In genomic region chr6:154229796-154230195, GRCh38 we compare ENCODE assay signal across 8 cellular contexts.
DNase-seq lines count a peak whose midpoint lies in the region; ATAC-seq and TF ChIP-seq lines count a peak whose summit lies in the region.

No MANE protein-coding gene starts in this region.

- peak overlapping the region; percentile 47 for H3K4me3 ChIP-seq in effector memory CD4-positive, alpha-beta T cell (ENCODE audit: insufficient read depth, low read depth, low read length, poor library complexity, severe bottlenecking)
- H3K4me3 ChIP-seq in colonic mucosa = no peak overlapping the region

- no peaks in the 10 kb centered on the region for H3K9me3 ChIP-seq in effector memory CD4-positive, alpha-beta T cell (ENCODE audit: control insufficient read depth, low read length)
- no peaks in the 10 kb centered on the region for H3K9me3 ChIP-seq in colonic mucosa

- peak overlapping the region; percentile 49 for H3K27ac ChIP-seq in effector memory CD4-positive, alpha-beta T cell (ENCODE audit: insufficient read depth, low read length, poor library complexity, severe bottlenecking)
- H3K27ac ChIP-seq in colonic mucosa = no peak overlapping the region

- no peak overlapping the region for H3K4me3 Mint-ChIP-seq in Calu3 (ENCODE audit: low read depth, unreplicated experiment)

- H3K4me1 ChIP-seq in effector memory CD4-positive, alpha-beta T cell (ENCODE audit: control insufficient read depth, insufficient read depth, low read length, poor library complexity, severe bottlenecking) = peaks cover 21% of the 10 kb centered on the region
- no peaks in the 10 kb centered on the region for H3K4me1 ChIP-seq in colonic mucosa

- TF ChIP-seq CTCF in GM10248 (IDR thresholded peaks at IDR 0.05; ENCODE audit: control extremely low read depth, extremely low read depth, low read depth, missing control alignments) = no peak
- TF ChIP-seq CTCF in colonic mucosa (IDR thresholded peaks at IDR 0.05) = no peak
- TF ChIP-seq CTCF in Calu3 (IDR thresholded peaks at IDR 0.05; ENCODE audit: unreplicated experiment) = no peak

- POLR2A ChIA-PET in GM10248 (lab: Yijun Ruan, JAX) = no interaction called here

- intact Hi-C loops in colonic mucosa (cut with DNase I) (no loop called here), Right ventricle myocardium superior (cut with DNase I) (no loop called here), Calu3 (cut with micrococcal nuclease; ENCODE audit: unreplicated experiment) (no loop called here)

- BruUV-seq in Calu3 (replicated peaks; lab: Mats Ljungman, UMichigan) = no TSS peak

- no peak overlapping the region for H3K9ac ChIP-seq in colonic mucosa (ENCODE audit: low read depth in 2 of 2, low read length in 2 of 2)

- H3K9me3 Mint-ChIP-seq in Calu3 (ENCODE audit: low read depth, unreplicated experiment) = no peaks in the 10 kb centered on the region

- H3K27me3 Mint-ChIP-seq in Calu3 (ENCODE audit: unreplicated experiment) = peaks cover 12% of the 10 kb centered on the region

- H3K27ac Mint-ChIP-seq in Calu3 (ENCODE audit: unreplicated experiment) = no peak overlapping the region

- H3K27me3 ChIP-seq in effector memory CD4-positive, alpha-beta T cell (replicated peaks; ENCODE audit: control insufficient read depth, insufficient read depth, low read length, poor library complexity, severe bottlenecking) = no peaks in the 10 kb centered on the region
- H3K27me3 ChIP-seq in colonic mucosa = no peaks in the 10 kb centered on the region

- no peaks in the 10 kb centered on the region for H3K36me3 ChIP-seq in effector memory CD4-positive, alpha-beta T cell (ENCODE audit: control insufficient read depth, insufficient read depth, low read length)
- no peaks in the 10 kb centered on the region for H3K36me3 ChIP-seq in colonic mucosa

- ATAC-seq in GM21717 (IDR thresholded peaks at IDR 0.05; ENCODE audit: unreplicated experiment) = peak; percentile 76
- ATAC-seq in Right ventricle myocardium superior (ENCODE audit: poor library complexity) = no peak

- H3K36me3 Mint-ChIP-seq in Calu3 (ENCODE audit: insufficient read depth, unreplicated experiment) = no peaks in the 10 kb centered on the region

- CTCF ChIA-PET in GM10248 (lab: Yijun Ruan, JAX) (interaction anchor here (1.1 kb wide), 1 partner anchor 17 kb away, joined by 3 read pairs; no protein-coding TSS in a partner anchor), Calu3 (lab: Charles Lee) (interaction anchor here (0.6 kb wide), 1 partner anchor 502 kb away, joined by 3 read pairs; no protein-coding TSS in a partner anchor)

- DNase-seq in GM10248 (ENCODE audit: extremely low spot score) = peak; percentile 24
- peak; percentile 46 for DNase-seq in NCI-H1048 (lab: John Stamatoyannopoulos, UW)
- peak in 2 of 3 donors; percentile 8 to 14 for DNase-seq in effector memory CD4-positive, alpha-beta T cell
- no peak for DNase-seq in colonic mucosa
- no peak for DNase-seq in GOT3 (lab: John Stamatoyannopoulos, UW)
- DNase-seq in Right ventricle myocardium superior = no peak
- DNase-seq in Calu3 = no peak

- H3K4me1 Mint-ChIP-seq in Calu3 (ENCODE audit: low read depth, unreplicated experiment) = no peaks in the 10 kb centered on the region

Comparison
In these comparisons a context has a peak if more than half of its experiments do, and no peak if none do; other contexts are left out.
1. DNase-seq: peak in GM10248 (single experiment), NCI-H1048 (single experiment) and effector memory CD4-positive, alpha-beta T cell (2 of 3); none in colonic mucosa (single experiment), GOT3 (single experiment), Right ventricle myocardium superior (single experiment) and Calu3 (single experiment).